ENCODE assay signal across 8 cellular contexts in the genomic region with DNA sequence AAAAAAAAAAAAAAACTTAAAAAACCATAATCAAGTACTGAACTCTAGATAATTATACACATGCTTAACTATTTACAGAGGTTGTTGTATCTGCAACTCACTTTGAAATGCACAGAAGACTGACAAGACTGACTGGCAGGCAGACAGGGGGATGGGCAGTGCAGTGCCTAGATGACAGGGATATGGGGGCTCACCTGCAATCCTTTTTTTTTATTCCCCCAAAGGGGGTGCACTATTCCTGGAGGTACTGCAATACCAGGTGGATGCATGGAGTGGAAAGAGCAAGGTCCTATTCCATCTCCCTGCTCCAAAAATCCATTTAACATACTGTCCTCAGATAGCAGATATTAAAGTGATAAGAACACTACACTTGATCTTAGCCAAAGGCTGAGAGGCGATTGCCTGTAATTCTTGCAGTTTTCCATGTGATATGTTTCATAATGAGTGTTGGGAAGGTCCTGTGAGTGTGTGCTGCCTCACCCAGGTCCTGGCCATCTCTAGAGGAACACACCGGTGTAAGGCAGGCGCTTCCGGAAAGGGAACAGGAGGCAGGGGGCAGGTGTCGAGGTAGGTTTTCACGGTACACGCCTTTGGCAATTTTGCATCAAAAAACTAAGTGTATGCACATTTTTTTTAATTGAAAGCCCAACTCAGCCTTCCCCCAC. TPM values are rescaled to one million over a fixed set of nuclear protein-coding genes. Genes with fewer than 3 reads are reported as not detected.
DNase-seq lines count a peak whose midpoint lies in the region; ATAC-seq and TF ChIP-seq lines count a peak whose summit lies in the region.

No MANE protein-coding gene starts in this region.

- DNase-seq in WERI-Rb-1 = no peak
- no peak for DNase-seq in right atrium auricular region (ENCODE audit: low spot score)
- no peak for DNase-seq in omental fat pad (ENCODE audit: low spot score)
- no peak for DNase-seq in Ammon's horn (ENCODE audit: low spot score)
- DNase-seq in NCI-H510A treated with DMSO at 0.1 percent for 48 hours (lab: John Stamatoyannopoulos, UW) = no peak

- H3K27me3 ChIP-seq in WERI-Rb-1 (ENCODE audit: insufficient read depth, low read depth, severe bottlenecking) (no peaks in the 10 kb centered on the region), right atrium auricular region (no peaks in the 10 kb centered on the region), skeletal muscle tissue (ENCODE audit: control insufficient read depth in 3 of 3, insufficient read depth in 3 of 3, low read length in 3 of 3) (no peaks in the 10 kb centered on the region)

- TF ChIP-seq CTCF in HEK293 (tag by site-specific recombination; IDR thresholded peaks at IDR 0.05) = no peak
- no peak for TF ChIP-seq CTCF in WERI-Rb-1 (IDR thresholded peaks at IDR 0.05; ENCODE audit: low read depth, low read length)
- TF ChIP-seq CTCF in right atrium auricular region (IDR thresholded peaks at IDR 0.05) = no peak
- no peak for TF ChIP-seq CTCF in omental fat pad (IDR thresholded peaks at IDR 0.05)

- H3K4me1 ChIP-seq in HEK293 (ENCODE audit: control insufficient read depth, insufficient read depth, low read length) = no peaks in the 10 kb centered on the region
- H3K4me1 ChIP-seq in right atrium auricular region = peaks cover 0 to 48% of the 10 kb centered on the region in 2 donors
- H3K4me1 ChIP-seq in skeletal muscle tissue (ENCODE audit: control insufficient read depth in 3 of 3, insufficient read depth in 3 of 3, low read length in 3 of 3) = peaks cover 14 to 43% (median 32%) of the 10 kb centered on the region in 3 donors

- no peak overlapping the region for H3K27ac ChIP-seq in HEK293 (ENCODE audit: extremely low read depth, low read depth, low read length)
- no peak overlapping the region for H3K27ac ChIP-seq in WERI-Rb-1
- peak overlapping the region; percentile 78 for H3K27ac ChIP-seq in right atrium auricular region
- H3K27ac ChIP-seq in skeletal muscle tissue (ENCODE audit: low read depth, low read length) = peak overlapping the region; percentile 41

- H3K4me3 ChIP-seq in HEK293 (ENCODE audit: low read depth, low read length) = peak overlapping the region; percentile 12; the same call in 1 of the 2 replicates
- H3K4me3 ChIP-seq in WERI-Rb-1 (ENCODE audit: low read depth, low read length) = peak overlapping the region; percentile 40
- peak overlapping the region in 1 of 2 donors; percentile 53 for H3K4me3 ChIP-seq in right atrium auricular region
- H3K4me3 ChIP-seq in skeletal muscle tissue (ENCODE audit: low read length in 3 of 3) = peak overlapping the region; percentile 31 to 73 (median 71)

- POLR2A ChIA-PET in HEK293 (lab: Yijun Ruan, JAX) = no interaction called here

- ATAC-seq in omental fat pad (ENCODE audit: low FRiP score) (no peak), HG02571 (IDR thresholded peaks at IDR 0.05; ENCODE audit: unreplicated experiment) (no peak)

- CTCF ChIA-PET in HEK293 (lab: Yijun Ruan, JAX) = interaction anchor here (0.6 kb wide), 3 partner anchors 21 to 1505 kb away, joined by 3 read pairs; no protein-coding TSS in a partner anchor

- no peaks in the 10 kb centered on the region for H3K9me3 ChIP-seq in HEK293 (ENCODE audit: control insufficient read depth, insufficient read depth, low read depth, low read length)
- no peaks in the 10 kb centered on the region for H3K9me3 ChIP-seq in WERI-Rb-1 (ENCODE audit: severe bottlenecking)
- no peaks in the 10 kb centered on the region for H3K9me3 ChIP-seq in right atrium auricular region
- no peaks in the 10 kb centered on the region for H3K9me3 ChIP-seq in skeletal muscle tissue (ENCODE audit: control insufficient read depth in 3 of 3, low read length in 3 of 3)

- H3K36me3 ChIP-seq in HEK293 (ENCODE audit: control insufficient read depth in 2 of 2, insufficient read depth in 1 of 2, low read length in 2 of 2) (peaks cover 0 to 73% of the 10 kb centered on the region in 2 experiments; a peak in 1 of 3 replicates), WERI-Rb-1 (peaks cover 41% of the 10 kb centered on the region), right atrium auricular region (peaks cover 37% of the 10 kb centered on the region), skeletal muscle tissue (ENCODE audit: control insufficient read depth in 3 of 3, insufficient read depth in 3 of 3, low read length in 3 of 3) (peaks cover 32 to 43% (median 37%) of the 10 kb centered on the region in 3 donors)

- H3K9ac ChIP-seq in skeletal muscle tissue (ENCODE audit: low read depth in 1 of 3, low read length in 3 of 3) = peak overlapping the region; percentile 13 to 75 (median 28)

TF ChIP-seq in HEK293, 187 proteins besides CTCF, POLR2A, EP300 and RAD21 (continues in another document):
- TF ChIP-seq, protein P1, sequence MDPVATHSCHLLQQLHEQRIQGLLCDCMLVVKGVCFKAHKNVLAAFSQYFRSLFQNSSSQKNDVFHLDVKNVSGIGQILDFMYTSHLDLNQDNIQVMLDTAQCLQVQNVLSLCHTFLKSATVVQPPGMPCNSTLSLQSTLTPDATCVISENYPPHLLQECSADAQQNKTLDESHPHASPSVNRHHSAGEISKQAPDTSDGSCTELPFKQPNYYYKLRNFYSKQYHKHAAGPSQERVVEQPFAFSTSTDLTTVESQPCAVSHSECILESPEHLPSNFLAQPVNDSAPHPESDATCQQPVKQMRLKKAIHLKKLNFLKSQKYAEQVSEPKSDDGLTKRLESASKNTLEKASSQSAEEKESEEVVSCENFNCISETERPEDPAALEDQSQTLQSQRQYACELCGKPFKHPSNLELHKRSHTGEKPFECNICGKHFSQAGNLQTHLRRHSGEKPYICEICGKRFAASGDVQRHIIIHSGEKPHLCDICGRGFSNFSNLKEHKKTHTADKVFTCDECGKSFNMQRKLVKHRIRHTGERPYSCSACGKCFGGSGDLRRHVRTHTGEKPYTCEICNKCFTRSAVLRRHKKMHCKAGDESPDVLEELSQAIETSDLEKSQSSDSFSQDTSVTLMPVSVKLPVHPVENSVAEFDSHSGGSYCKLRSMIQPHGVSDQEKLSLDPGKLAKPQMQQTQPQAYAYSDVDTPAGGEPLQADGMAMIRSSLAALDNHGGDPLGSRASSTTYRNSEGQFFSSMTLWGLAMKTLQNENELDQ (tag by site-specific recombination; IDR thresholded peaks at IDR 0.05; ENCODE audit: low read depth) = no peak
- no peak for TF ChIP-seq KLF9 (tag by site-specific recombination; IDR thresholded peaks at IDR 0.05; ENCODE audit: low read depth)
- TF ChIP-seq ZNF19 (tag by site-specific recombination; IDR thresholded peaks at IDR 0.05; ENCODE audit: low read depth) = no peak
- no peak for TF ChIP-seq ZNF623 (tag by site-specific recombination; IDR thresholded peaks at IDR 0.05)
- TF ChIP-seq, protein P2, sequence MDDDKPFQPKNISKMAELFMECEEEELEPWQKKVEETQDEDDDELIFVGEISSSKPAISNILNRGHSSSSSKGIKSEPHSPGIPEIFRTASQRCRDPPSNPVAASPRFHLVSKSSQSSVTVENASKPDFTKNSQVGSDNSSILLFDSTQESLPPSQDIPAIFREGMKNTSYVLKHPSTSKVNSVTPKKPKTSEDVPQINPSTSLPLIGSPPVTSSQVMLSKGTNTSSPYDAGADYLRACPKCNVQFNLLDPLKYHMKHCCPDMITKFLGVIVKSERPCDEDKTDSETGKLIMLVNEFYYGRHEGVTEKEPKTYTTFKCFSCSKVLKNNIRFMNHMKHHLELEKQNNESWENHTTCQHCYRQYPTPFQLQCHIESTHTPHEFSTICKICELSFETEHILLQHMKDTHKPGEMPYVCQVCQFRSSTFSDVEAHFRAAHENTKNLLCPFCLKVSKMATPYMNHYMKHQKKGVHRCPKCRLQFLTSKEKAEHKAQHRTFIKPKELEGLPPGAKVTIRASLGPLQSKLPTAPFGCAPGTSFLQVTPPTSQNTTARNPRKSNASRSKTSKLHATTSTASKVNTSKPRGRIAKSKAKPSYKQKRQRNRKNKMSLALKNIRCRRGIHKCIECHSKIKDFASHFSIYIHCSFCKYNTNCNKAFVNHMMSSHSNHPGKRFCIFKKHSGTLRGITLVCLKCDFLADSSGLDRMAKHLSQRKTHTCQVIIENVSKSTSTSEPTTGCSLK (tag by site-specific recombination; IDR thresholded peaks at IDR 0.05) = no peak
- TF ChIP-seq, protein P3, sequence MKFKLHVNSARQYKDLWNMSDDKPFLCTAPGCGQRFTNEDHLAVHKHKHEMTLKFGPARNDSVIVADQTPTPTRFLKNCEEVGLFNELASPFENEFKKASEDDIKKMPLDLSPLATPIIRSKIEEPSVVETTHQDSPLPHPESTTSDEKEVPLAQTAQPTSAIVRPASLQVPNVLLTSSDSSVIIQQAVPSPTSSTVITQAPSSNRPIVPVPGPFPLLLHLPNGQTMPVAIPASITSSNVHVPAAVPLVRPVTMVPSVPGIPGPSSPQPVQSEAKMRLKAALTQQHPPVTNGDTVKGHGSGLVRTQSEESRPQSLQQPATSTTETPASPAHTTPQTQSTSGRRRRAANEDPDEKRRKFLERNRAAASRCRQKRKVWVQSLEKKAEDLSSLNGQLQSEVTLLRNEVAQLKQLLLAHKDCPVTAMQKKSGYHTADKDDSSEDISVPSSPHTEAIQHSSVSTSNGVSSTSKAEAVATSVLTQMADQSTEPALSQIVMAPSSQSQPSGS (tag by site-specific recombination; IDR thresholded peaks at IDR 0.05; ENCODE audit: low read depth) = no peak
- no peak for TF ChIP-seq ZBTB8A (tag by site-specific recombination; IDR thresholded peaks at IDR 0.05)
- no peak for TF ChIP-seq ZNF324 (tag by site-specific recombination; IDR thresholded peaks at IDR 0.05)
- no peak for TF ChIP-seq YY1 (tag by site-specific recombination; IDR thresholded peaks at IDR 0.05)
- no peak for TF ChIP-seq ZFP41 (tag by site-specific recombination; IDR thresholded peaks at IDR 0.05; ENCODE audit: borderline replicate concordance)
- TF ChIP-seq ZNF169 (tag by site-specific recombination; IDR thresholded peaks at IDR 0.05) = no peak
- TF ChIP-seq ZNF354C (tag by site-specific recombination; IDR thresholded peaks at IDR 0.05; ENCODE audit: borderline replicate concordance, low read depth) = no peak
- TF ChIP-seq ZNF670 (tag by site-specific recombination; IDR thresholded peaks at IDR 0.05; ENCODE audit: low read depth) = no peak
- no peak for TF ChIP-seq ZNF202 (tag by site-specific recombination; IDR thresholded peaks at IDR 0.05; ENCODE audit: borderline replicate concordance)
- no peak for TF ChIP-seq SP2 (tag by site-specific recombination; IDR thresholded peaks at IDR 0.05)
- no peak for TF ChIP-seq MYNN (tag by site-specific recombination; IDR thresholded peaks at IDR 0.05; ENCODE audit: borderline replicate concordance)
- no peak for TF ChIP-seq ZNF175 (tag by site-specific recombination; IDR thresholded peaks at IDR 0.05)

RNA-seq across cellular contexts. Expression of a gene that starts 22.7 kb away (rescaled TPM):
- total RNA-seq in right atrium auricular region (100 to 1,000 TPM in 1 of 2 donors, 10 to 100 TPM in 1; 74.5 to 109 TPM), skeletal muscle tissue (89.8 TPM), omental fat pad (100 to 1,000 TPM; 125 to 208 (median 203) TPM)

RNA-seq across cellular contexts. Expression of a gene that starts 48.6 kb away (rescaled TPM):
- total RNA-seq in right atrium auricular region (10 to 100 TPM; 20.9 to 31.0 TPM), skeletal muscle tissue (39.1 TPM), omental fat pad (10 to 100 TPM; 27.1 to 36.8 (median 30.0) TPM)

Comparison
In these comparisons a context has a peak if more than half of its experiments do, and no peak if none do; other contexts are left out.
1. H3K27ac ChIP-seq: peak in right atrium auricular region (2 of 2) and skeletal muscle tissue (single experiment); none in HEK293 (single experiment) and WERI-Rb-1 (single experiment).